28 cellular contexts compared by ENCODE assay signal in the genomic region with DNA sequence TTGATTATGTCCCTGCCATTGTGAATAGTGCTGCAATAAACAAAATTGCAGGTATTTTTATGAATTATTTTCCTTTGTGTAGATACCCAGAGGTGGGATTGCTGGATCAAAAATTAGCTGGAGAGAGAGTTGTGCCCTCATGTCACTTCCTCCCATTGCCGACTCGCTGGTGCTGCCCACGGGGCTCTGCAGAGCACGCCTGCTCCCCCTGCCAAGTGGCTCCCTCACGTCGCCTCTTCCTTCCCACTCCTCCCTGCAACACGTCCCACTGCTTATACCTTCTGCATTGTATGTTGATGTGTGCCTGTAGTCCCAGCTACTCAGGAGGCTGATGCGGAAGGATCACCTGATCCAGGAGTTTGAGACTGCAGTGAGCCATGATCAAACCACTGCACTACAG. TPM values are rescaled to one million over a fixed set of nuclear protein-coding genes. Genes with fewer than 3 reads are reported as not detected.
DNase-seq lines count a peak whose midpoint lies in the region; ATAC-seq, FAIRE-seq and TF ChIP-seq lines count a peak whose summit lies in the region.
"Had no signal": no experiment of that assay in that cellular context is flagged by ENCODE, and none has a peak within 500 bp of the region (broad histone marks: within the 10 kb centered on the region; RNA-seq: fewer than 3 reads in every experiment).

No MANE protein-coding gene starts in this region.

- peaks cover 1% of the 10 kb centered on the region in 2 experiments; a peak in 2 of 3 replicates for H3K36me3 ChIP-seq in HEK293 (ENCODE audit: control insufficient read depth in 2 of 2, insufficient read depth in 1 of 2, low read length in 2 of 2)
- H3K36me3 ChIP-seq in mucosa of descending colon (ENCODE audit: low read depth) = no peaks in the 10 kb centered on the region
- H3K36me3 ChIP-seq: BE2C had no signal

- H3K4me3 Mint-ChIP-seq in WTC11 = no peak overlapping the region
- H3K4me3 Mint-ChIP-seq: CD14-positive monocyte; CD4-positive, alpha-beta memory T cell; CD4-positive, CD25-positive, alpha-beta regulatory T cell; CD8-positive, alpha-beta memory T cell had no signal

- H3K9me3 Mint-ChIP-seq in WTC11 = no peaks in the 10 kb centered on the region
- H3K9me3 Mint-ChIP-seq: CD4-positive, CD25-positive, alpha-beta regulatory T cell; CD8-positive, alpha-beta memory T cell had no signal

- no peak for ATAC-seq in WTC11
- no peak for ATAC-seq in HG02623 (IDR thresholded peaks at IDR 0.05; ENCODE audit: unreplicated experiment)
- no peak for ATAC-seq in mucosa of descending colon
- ATAC-seq: GM12878 had no signal

- peaks cover 14% of the 10 kb centered on the region for H3K36me3 Mint-ChIP-seq in WTC11
- H3K36me3 Mint-ChIP-seq: CD4-positive, alpha-beta memory T cell; CD4-positive, CD25-positive, alpha-beta regulatory T cell had no signal

- no peak overlapping the region for H3K4me3 ChIP-seq in HEK293 (ENCODE audit: low read depth, low read length)
- H3K4me3 ChIP-seq in mucosa of descending colon = no peak overlapping the region
- H3K4me3 ChIP-seq: BLaER1, GM12878 had no signal

- no peak overlapping the region for H3K27ac ChIP-seq in HEK293 (ENCODE audit: extremely low read depth, low read depth, low read length)
- H3K27ac ChIP-seq: BLaER1 had no signal

- no peaks in the 10 kb centered on the region for H3K27me3 Mint-ChIP-seq in WTC11 (ENCODE audit: low read depth)
- H3K27me3 Mint-ChIP-seq: CD4-positive, alpha-beta memory T cell; CD4-positive, CD25-positive, alpha-beta regulatory T cell; CD8-positive, alpha-beta memory T cell had no signal

- POLR2A ChIA-PET in HEK293 (lab: Yijun Ruan, JAX) = no interaction called here
- POLR2A ChIA-PET in WTC11 (lab: Charles Lee) = no interaction called here

- H3K4me1 ChIP-seq in HEK293 (ENCODE audit: control insufficient read depth, insufficient read depth, low read length) = no peaks in the 10 kb centered on the region
- H3K4me1 ChIP-seq in mucosa of descending colon (ENCODE audit: low read depth) = no peaks in the 10 kb centered on the region
- H3K4me1 ChIP-seq: BE2C, BLaER1 had no signal

- H3K9me3 ChIP-seq in HEK293 (ENCODE audit: control insufficient read depth, insufficient read depth, low read depth, low read length) = no peaks in the 10 kb centered on the region
- H3K9me3 ChIP-seq in mucosa of descending colon = no peaks in the 10 kb centered on the region
- H3K9me3 ChIP-seq: BE2C, BLaER1 had no signal

- DNase-seq in WTC11 (ENCODE audit: low spot score) (no peak), posterior vena cava (ENCODE audit: low spot score) (peak; percentile 22), urothelium cell line (ENCODE audit: low spot score) (no peak), kidney glomerular epithelial cell (lab: John Stamatoyannopoulos, UW) (no peak), mucosa of descending colon (no peak)
- DNase-seq: 8988T; ACHN; BE2C; C1 segment of cervical spinal cord; CD4-positive, alpha-beta memory T cell; CD4-positive, CD25-positive, alpha-beta regulatory T cell; CD8-positive, alpha-beta memory T cell; COR-L47; DMS 273 treated with DMSO at 0.1 percent for 48 hours; DMS153; DMS53; DMS79; DND-41; EL; GDM1 had no signal

- H3K4me1 Mint-ChIP-seq in WTC11 = peaks cover 8% of the 10 kb centered on the region
- H3K4me1 Mint-ChIP-seq: CD14-positive monocyte; CD4-positive, alpha-beta memory T cell; CD4-positive, CD25-positive, alpha-beta regulatory T cell; CD8-positive, alpha-beta memory T cell had no signal

- TF ChIP-seq CTCF in HEK293 (tag by site-specific recombination; IDR thresholded peaks at IDR 0.05) (no peak), WTC11 (IDR thresholded peaks at IDR 0.05) (no peak), mucosa of descending colon (IDR thresholded peaks at IDR 0.05) (no peak)

- CTCF ChIA-PET in HEK293 (lab: Yijun Ruan, JAX) (interaction anchor here (0.9 kb wide), 1 partner anchor 27 kb away, joined by 5 read pairs; no protein-coding TSS in a partner anchor), WTC11 (lab: Charles Lee) (no interaction called here)

- FAIRE-seq in urothelium cell line (lab: Jason Lieb, UNC) = peak; percentile 58
- FAIRE-seq: A204.1, GM12878, GM12892, GM18507 had no signal

- H3K27ac Mint-ChIP-seq in WTC11 = no peak overlapping the region
- H3K27ac Mint-ChIP-seq: CD4-positive, alpha-beta memory T cell; CD4-positive, CD25-positive, alpha-beta regulatory T cell; CD8-positive, alpha-beta memory T cell had no signal

- intact Hi-C loops in posterior vena cava (cut with DNase I) (no loop called here), mucosa of descending colon (cut with DNase I, micrococcal nuclease) (no loop called here)

TF ChIP-seq in HEK293, 187 proteins besides CTCF, POLR2A, EP300 and RAD21:
- TF ChIP-seq ZNF626 (tag by site-specific recombination; IDR thresholded peaks at IDR 0.05) (no peak), ZFHX2 (tag by site-specific recombination; conservative IDR thresholded peaks at IDR 0.05) (peak; percentile 56), EGR2 (tag by site-specific recombination; IDR thresholded peaks at IDR 0.05; ENCODE audit: low read depth) (peak; percentile 45)

TF ChIP-seq in WTC11, 78 proteins besides CTCF, POLR2A, EP300 and RAD21:
- no peak for TF ChIP-seq FOXP1 (CRISPR knock-in tag; IDR thresholded peaks at IDR 0.05; ENCODE audit: borderline replicate concordance)
- TF ChIP-seq MYBL2 (CRISPR knock-in tag; IDR thresholded peaks at IDR 0.05) = no peak
- TF ChIP-seq TEAD1 (CRISPR knock-in tag; IDR thresholded peaks at IDR 0.05) = no peak
- TF ChIP-seq, protein P1, sequence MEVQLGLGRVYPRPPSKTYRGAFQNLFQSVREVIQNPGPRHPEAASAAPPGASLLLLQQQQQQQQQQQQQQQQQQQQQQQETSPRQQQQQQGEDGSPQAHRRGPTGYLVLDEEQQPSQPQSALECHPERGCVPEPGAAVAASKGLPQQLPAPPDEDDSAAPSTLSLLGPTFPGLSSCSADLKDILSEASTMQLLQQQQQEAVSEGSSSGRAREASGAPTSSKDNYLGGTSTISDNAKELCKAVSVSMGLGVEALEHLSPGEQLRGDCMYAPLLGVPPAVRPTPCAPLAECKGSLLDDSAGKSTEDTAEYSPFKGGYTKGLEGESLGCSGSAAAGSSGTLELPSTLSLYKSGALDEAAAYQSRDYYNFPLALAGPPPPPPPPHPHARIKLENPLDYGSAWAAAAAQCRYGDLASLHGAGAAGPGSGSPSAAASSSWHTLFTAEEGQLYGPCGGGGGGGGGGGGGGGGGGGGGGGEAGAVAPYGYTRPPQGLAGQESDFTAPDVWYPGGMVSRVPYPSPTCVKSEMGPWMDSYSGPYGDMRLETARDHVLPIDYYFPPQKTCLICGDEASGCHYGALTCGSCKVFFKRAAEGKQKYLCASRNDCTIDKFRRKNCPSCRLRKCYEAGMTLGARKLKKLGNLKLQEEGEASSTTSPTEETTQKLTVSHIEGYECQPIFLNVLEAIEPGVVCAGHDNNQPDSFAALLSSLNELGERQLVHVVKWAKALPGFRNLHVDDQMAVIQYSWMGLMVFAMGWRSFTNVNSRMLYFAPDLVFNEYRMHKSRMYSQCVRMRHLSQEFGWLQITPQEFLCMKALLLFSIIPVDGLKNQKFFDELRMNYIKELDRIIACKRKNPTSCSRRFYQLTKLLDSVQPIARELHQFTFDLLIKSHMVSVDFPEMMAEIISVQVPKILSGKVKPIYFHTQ (CRISPR knock-in tag; IDR thresholded peaks at IDR 0.05) = no peak
- no peak for TF ChIP-seq JAZF1 (CRISPR knock-in tag; IDR thresholded peaks at IDR 0.05)
- no peak for TF ChIP-seq FOXJ3 (CRISPR knock-in tag; IDR thresholded peaks at IDR 0.05; ENCODE audit: borderline replicate concordance)
- peak; percentile 82 for TF ChIP-seq ZNF121 (CRISPR knock-in tag; IDR thresholded peaks at IDR 0.05)
- TF ChIP-seq, protein P2, sequence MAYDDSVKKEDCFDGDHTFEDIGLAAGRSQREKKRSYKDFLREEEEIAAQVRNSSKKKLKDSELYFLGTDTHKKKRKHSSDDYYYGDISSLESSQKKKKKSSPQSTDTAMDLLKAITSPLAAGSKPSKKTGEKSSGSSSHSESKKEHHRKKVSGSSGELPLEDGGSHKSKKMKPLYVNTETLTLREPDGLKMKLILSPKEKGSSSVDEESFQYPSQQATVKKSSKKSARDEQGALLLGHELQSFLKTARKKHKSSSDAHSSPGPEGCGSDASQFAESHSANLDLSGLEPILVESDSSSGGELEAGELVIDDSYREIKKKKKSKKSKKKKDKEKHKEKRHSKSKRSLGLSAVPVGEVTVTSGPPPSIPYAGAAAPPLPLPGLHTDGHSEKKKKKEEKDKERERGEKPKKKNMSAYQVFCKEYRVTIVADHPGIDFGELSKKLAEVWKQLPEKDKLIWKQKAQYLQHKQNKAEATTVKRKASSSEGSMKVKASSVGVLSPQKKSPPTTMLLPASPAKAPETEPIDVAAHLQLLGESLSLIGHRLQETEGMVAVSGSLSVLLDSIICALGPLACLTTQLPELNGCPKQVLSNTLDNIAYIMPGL (CRISPR knock-in tag; IDR thresholded peaks at IDR 0.05) = no peak

RNA-seq across cellular contexts. Expression of a gene that starts 28.1 kb away (rescaled TPM):
- total RNA-seq in WTC11 (2021) (10.4 to 13.0 TPM (median 10.5 TPM) in 3 replicates), posterior vena cava (1 to 10 TPM; 3.3 to 3.7 TPM), mucosa of descending colon (1 to 10 TPM; 2.8 to 8.0 (median 2.9) TPM)
- total RNA-seq: CD4-positive, CD25-positive, alpha-beta regulatory T cell had no signal

RNA-seq across cellular contexts. Expression of a gene that starts 58.8 kb away (rescaled TPM):
- total RNA-seq in WTC11 (2021) (73.9 to 109 TPM (median 76.0 TPM) in 3 replicates), posterior vena cava (10 to 100 TPM; 26.4 to 29.4 TPM), mucosa of descending colon (100 to 1,000 TPM in 1 of 3 donors, 10 to 100 TPM in 2; 68.5 to 104 (median 93.1) TPM)
